Comparison of ENCODE assay signal across 18 cellular contexts in the genomic region with DNA sequence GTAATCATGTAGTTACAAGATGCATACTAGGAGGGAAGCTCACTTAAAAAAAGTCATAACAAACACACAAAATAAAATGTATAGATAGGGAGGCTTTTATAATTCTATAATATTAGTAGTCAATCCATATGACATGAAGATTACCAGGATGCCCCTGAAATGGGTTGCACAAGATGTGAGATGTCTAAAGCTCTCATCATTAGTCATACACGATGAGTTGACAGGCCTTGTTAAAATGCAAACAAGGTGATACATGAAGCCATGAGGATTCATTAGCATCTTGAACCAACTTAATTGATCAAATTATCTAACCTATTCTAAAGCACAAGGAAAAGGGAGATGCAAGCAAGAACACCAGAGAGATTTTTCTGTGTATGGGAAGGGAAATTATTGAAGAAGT.
DNase-seq lines count a peak whose midpoint lies in the region; FAIRE-seq and TF ChIP-seq lines count a peak whose summit lies in the region.
"Had no signal": no experiment of that assay in that cellular context is flagged by ENCODE, and none has a peak within 500 bp of the region (broad histone marks: within the 10 kb centered on the region; RNA-seq: fewer than 3 reads in every experiment).

No MANE protein-coding gene starts in this region.

- H3K36me3 ChIP-seq in H1 (ENCODE audit: control insufficient read depth in 2 of 4, insufficient read depth in 4 of 4, low read length in 3 of 4): no peaks in the 10 kb centered on the region
- H3K36me3 ChIP-seq in smooth muscle cell (ENCODE audit: low read depth): no peaks in the 10 kb centered on the region
- H3K36me3 ChIP-seq: SJSA1 had no signal

- H4K91ac ChIP-seq in H1 (replicated peaks; ENCODE audit: insufficient read length, low read length): no peak overlapping the region

- H3K4me3 ChIP-seq in H1 (ENCODE audit: extremely low read depth in 1 of 4, insufficient read depth in 2 of 4, low read depth in 3 of 4, low read length in 4 of 4) (no peak overlapping the region), skeletal muscle cell (ENCODE audit: low read depth, low read length) (no peak overlapping the region), smooth muscle cell (no peak overlapping the region)
- H3K4me3 ChIP-seq: SJSA1 had no signal

- TF ChIP-seq RAD21 in H1 (IDR thresholded peaks at IDR 0.05 in 1 of 2, conservative IDR thresholded peaks at IDR 0.05 in 1 of 2; ENCODE audit: low read depth in 2 of 2, low read length in 2 of 2): no peak

- no peak for TF ChIP-seq POLR2A in H1 (IDR thresholded peaks at IDR 0.05; ENCODE audit: control extremely low read depth in 1 of 2, low read depth in 2 of 2, low read length in 2 of 2)

- 86% methylated on average over 1 of the region's 1 CpG; no CpG with 5 or more reads in 1 of the 2 experiments for WGBS in H1 (ENCODE audit: extremely low coverage in 1 of 2, insufficient coverage in 1 of 2, insufficient read length in 1 of 2, insufficient replicate concordance in 2 of 2, low coverage in 1 of 2, low lambda C conversion rate in 2 of 2, missing lambda C conversion rate in 1 of 2), 2 experiments
- 73% methylated on average over 1 of the region's 1 CpG for WGBS in smooth muscle cell (ENCODE audit: low lambda C conversion rate)

- no peak overlapping the region for H4K8ac ChIP-seq in H1 (ENCODE audit: extremely low read depth, insufficient read depth, low read length)

- no peak overlapping the region for H2AFZ ChIP-seq in H1 (ENCODE audit: low read length)
- H2AFZ ChIP-seq in smooth muscle cell (ENCODE audit: low read depth): no peak overlapping the region

- H4K20me1 ChIP-seq in H1 (replicated peaks in 1 of 2; ENCODE audit: control insufficient read depth in 1 of 2, insufficient read depth in 2 of 2, low read length in 2 of 2): no peaks in the 10 kb centered on the region
- H4K20me1 ChIP-seq in smooth muscle cell (ENCODE audit: low read depth): no peaks in the 10 kb centered on the region

- no peak overlapping the region for H3K14ac ChIP-seq in H1 (ENCODE audit: insufficient read length)

- POLR2A ChIA-PET in H1 (lab: Charles Lee; ENCODE audit: partially characterized antibody): no interaction called here

- TF ChIP-seq EP300 in H1 (IDR thresholded peaks at IDR 0.05; ENCODE audit: borderline replicate concordance in 1 of 2, low read depth in 2 of 2, low read length in 2 of 2): no peak

- no peaks in the 10 kb centered on the region for H3K79me2 ChIP-seq in H1 (ENCODE audit: control insufficient read depth in 1 of 2, insufficient read depth in 2 of 2, low read length in 2 of 2)
- H3K79me2 ChIP-seq in smooth muscle cell (ENCODE audit: low read depth): no peaks in the 10 kb centered on the region

- no peak overlapping the region for H2BK20ac ChIP-seq in H1 (ENCODE audit: low read length)

- H2BK15ac ChIP-seq in H1 (ENCODE audit: low read length): no peak overlapping the region

- peak overlapping the region; percentile 22 for H2BK120ac ChIP-seq in H1 (replicated peaks; ENCODE audit: low read depth, low read length)

- CTCF ChIA-PET in H1 (lab: Charles Lee; ENCODE audit: partially characterized antibody): interaction anchor here (0.9 to 1.0 kb wide), 3 partner anchors 9 to 26 kb away, joined by 3 to 4 read pairs (median 3); no protein-coding TSS in a partner anchor

- H2AK5ac ChIP-seq in H1 (ENCODE audit: low read depth, low read length): no peak overlapping the region

- no peak overlapping the region for H2BK5ac ChIP-seq in H1 (ENCODE audit: low read depth, low read length)

- H2BK12ac ChIP-seq in H1 (ENCODE audit: low read depth, low read length): no peak overlapping the region

- H3K56ac ChIP-seq in H1 (replicated peaks; ENCODE audit: insufficient read length, low read depth, low read length): no peak overlapping the region

- H3K27ac ChIP-seq in H1 (ENCODE audit: low read depth, low read length): no peak overlapping the region
- no peak overlapping the region for H3K27ac ChIP-seq in smooth muscle cell (ENCODE audit: low read depth)
- H3K27ac ChIP-seq: SJSA1 had no signal

- H3K4ac ChIP-seq in H1 (replicated peaks; ENCODE audit: insufficient read length, low read depth, low read length): no peak overlapping the region

- H3K79me1 ChIP-seq in H1 (ENCODE audit: low read depth, low read length): no peaks in the 10 kb centered on the region

- DNase-seq in HPDE6-E6E7 (ENCODE audit: extremely low spot score) (peak; percentile 5), RKO (ENCODE audit: low spot score) (peak; percentile 43), H1 (ENCODE audit: low read depth in 1 of 2, low spot score in 2 of 2) (no peak), skeletal muscle cell (ENCODE audit: low read depth) (peak; percentile 22), smooth muscle cell (lab: John Stamatoyannopoulos, UW; ENCODE audit: unreplicated experiment) (no peak), NCI-H1694 (lab: John Stamatoyannopoulos, UW) (no peak)
- DNase-seq in effector CD4-positive, alpha-beta T cell: no peak
- DNase-seq: ACHN; C1 segment of cervical spinal cord; CD8-positive, alpha-beta memory T cell; GOT3; NCI-H1105 treated with DMSO at 0.1 percent for 48 hours; NCI-H1694 treated with DMSO at 0.1 percent for 48 hours; NCI-H510A treated with DMSO at 0.1 percent for 48 hours; NCI-H82; T-helper 17 cell had no signal

- no peaks in the 10 kb centered on the region for H3K9me3 ChIP-seq in H1 (ENCODE audit: insufficient read depth in 2 of 2, low read depth in 1 of 2, low read length in 1 of 2)
- H3K9me3 ChIP-seq in smooth muscle cell (replicated peaks; ENCODE audit: low read depth): no peaks in the 10 kb centered on the region
- H3K9me3 ChIP-seq: SJSA1 had no signal

- no peak overlapping the region for H3K18ac ChIP-seq in H1 (ENCODE audit: extremely low read depth, low read length)

- no peak for FAIRE-seq in H1 (lab: Jason Lieb, UNC)
- FAIRE-seq: GM19239 had no signal

- no peak overlapping the region for H4K5ac ChIP-seq in H1 (ENCODE audit: insufficient read length, low read depth, low read length)

- H3K23ac ChIP-seq in H1 (ENCODE audit: insufficient read length): no peak overlapping the region

- H3F3A ChIP-seq in smooth muscle cell (ENCODE audit: low read depth): no peaks in the 10 kb centered on the region

- H3K9ac ChIP-seq in H1 (replicated peaks in 1 of 4; ENCODE audit: extremely low read depth in 1 of 4, low read depth in 3 of 4, low read length in 3 of 4) (no peak overlapping the region), smooth muscle cell (ENCODE audit: low read depth) (no peak overlapping the region)

- H3K4me2 ChIP-seq in H1 (ENCODE audit: insufficient read depth in 1 of 2, low read depth in 2 of 2, low read length in 2 of 2): no peak overlapping the region
- no peak overlapping the region for H3K4me2 ChIP-seq in smooth muscle cell

- H3K23me2 ChIP-seq in H1 (ENCODE audit: low read depth, low read length): no peaks in the 10 kb centered on the region

- TF ChIP-seq CTCF in H1 (IDR thresholded peaks at IDR 0.05; ENCODE audit: control extremely low read depth in 1 of 3, insufficient read depth in 1 of 3, low read depth in 1 of 3, low read length in 3 of 3): no peak
- no peak for TF ChIP-seq CTCF in smooth muscle cell (IDR thresholded peaks at IDR 0.05; ENCODE audit: borderline replicate concordance, insufficient read depth, poor library complexity, severe bottlenecking)

- H3K27me3 ChIP-seq in H1 (replicated peaks in 1 of 4; ENCODE audit: control insufficient read depth in 3 of 4, extremely low read depth in 1 of 4, insufficient read depth in 3 of 4, low read length in 3 of 4): no peaks in the 10 kb centered on the region
- no peaks in the 10 kb centered on the region for H3K27me3 ChIP-seq in smooth muscle cell (ENCODE audit: low read depth)
- H3K27me3 ChIP-seq: SJSA1 had no signal

- H3K4me1 ChIP-seq in H1 (replicated peaks in 1 of 4; ENCODE audit: control insufficient read depth in 3 of 4, insufficient read depth in 4 of 4, low read length in 3 of 4) (no peaks in the 10 kb centered on the region), smooth muscle cell (ENCODE audit: low read depth) (no peaks in the 10 kb centered on the region)
- H3K4me1 ChIP-seq: SJSA1 had no signal

TF ChIP-seq in H1, 55 proteins besides CTCF, POLR2A, EP300 and RAD21 (continues in another document):
- TF ChIP-seq RNF2 (IDR thresholded peaks at IDR 0.05; ENCODE audit: borderline replicate concordance, low read depth, low read length, missing control alignments, poor library complexity, severe bottlenecking) (no peak), RFX5 (IDR thresholded peaks at IDR 0.05; ENCODE audit: borderline replicate concordance, low read depth, low read length) (no peak), RBBP5 (IDR thresholded peaks at IDR 0.05; ENCODE audit: borderline replicate concordance, low read depth, low read length) (no peak), POU5F1 (IDR thresholded peaks at IDR 0.05; ENCODE audit: low read depth, low read length) (no peak), MAX (IDR thresholded peaks at IDR 0.05) (no peak), ZNF274 (IDR thresholded peaks at IDR 0.05; ENCODE audit: borderline replicate concordance, extremely low read depth, low read length) (no peak), KDM4A (IDR thresholded peaks at IDR 0.05; ENCODE audit: low read depth, low read length, severe bottlenecking) (no peak)

Comparison
In these comparisons a context has a peak if more than half of its experiments do, and no peak if none do; other contexts are left out.
1. DNase-seq: peak in HPDE6-E6E7 (single experiment), RKO (single experiment) and skeletal muscle cell (single experiment); none in H1 (0 of 2), smooth muscle cell (single experiment), NCI-H1694 (single experiment) and effector CD4-positive, alpha-beta T cell (single experiment).